Comparison of ENCODE assay signal across 9 cellular contexts in the genomic region with DNA sequence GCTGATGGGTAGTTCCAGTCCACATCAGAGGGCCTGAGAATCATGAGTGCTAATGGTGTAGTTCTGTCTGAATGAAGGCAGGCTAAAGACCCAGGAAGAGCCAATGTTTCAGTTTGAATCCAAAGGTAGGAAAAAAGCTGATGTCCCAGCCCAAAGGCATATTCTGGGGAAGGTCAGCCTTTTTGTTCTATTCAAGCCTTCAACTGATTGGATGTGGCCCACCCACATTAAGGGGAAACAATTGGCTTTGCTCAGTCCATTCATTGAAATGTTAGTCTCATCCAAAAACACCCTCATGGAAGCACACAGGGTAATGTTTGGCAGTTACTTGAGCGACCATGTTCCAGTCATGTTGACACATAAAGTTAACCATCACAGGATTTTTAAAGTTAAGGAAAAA. TPM values are rescaled to one million over a fixed set of nuclear protein-coding genes. Genes with fewer than 3 reads are reported as not detected.
"Had no signal": no experiment of that assay in that cellular context is flagged by ENCODE, and none has a peak within 500 bp of the region (broad histone marks: within the 10 kb centered on the region; RNA-seq: fewer than 3 reads in every experiment).

No MANE protein-coding gene starts in this region.

- DNase-seq: GDM1, GF-D8 had no signal

- ATAC-seq: GM12878 had no signal

- FAIRE-seq: G401.6, GM12878, GM12891, GM12892, GM18507, GM19239 had no signal

- H3K4me3 ChIP-seq: GM12878 had no signal

RNA-seq across cellular contexts. Expression of a gene that starts 25.9 kb away (rescaled TPM):
- total RNA-seq: G401 had no signal
